ENCODE assay signal across 9 cellular contexts in genomic region chr9:112175796-112176315, GRCh38. TPM values are rescaled to one million over a fixed set of nuclear protein-coding genes. Genes with fewer than 3 reads are reported as not detected.
A peak's percentile ranks its signal among the peaks of the same experiment; 100 is the strongest.
DNase-seq lines count a peak whose midpoint lies in the region; ATAC-seq and TF ChIP-seq lines count a peak whose summit lies in the region.
"Had no signal": no experiment of that assay in that cellular context is flagged by ENCODE, and none has a peak within 500 bp of the region (broad histone marks: within the 10 kb centered on the region; RNA-seq: fewer than 3 reads in every experiment).

No MANE protein-coding gene starts in this region.

- TF ChIP-seq CTCF in OCI-LY3 (IDR thresholded peaks at IDR 0.05; ENCODE audit: low read depth, low read length), result no peak

- no peak overlapping the region for H3K27ac ChIP-seq in CD4-positive, CD25-positive, alpha-beta regulatory T cell (ENCODE audit: insufficient read depth, low read length, poor library complexity, severe bottlenecking)
- no peak overlapping the region for H3K27ac ChIP-seq in OCI-LY3 (ENCODE audit: low read length)

- H3K27me3 ChIP-seq in CD4-positive, CD25-positive, alpha-beta regulatory T cell (ENCODE audit: control insufficient read depth, insufficient read depth, low read length), result no peaks in the 10 kb centered on the region
- H3K27me3 ChIP-seq in OCI-LY3 (ENCODE audit: low read depth, low read length), result peaks cover 19% of the 10 kb centered on the region
- H3K27me3 ChIP-seq in endocrine pancreas (ENCODE audit: control insufficient read depth, insufficient read depth, low read length), result no peaks in the 10 kb centered on the region

- no peaks in the 10 kb centered on the region for H4K20me1 ChIP-seq in OCI-LY3 (ENCODE audit: insufficient read depth, low read length)

- H3K27ac Mint-ChIP-seq in CD4-positive, CD25-positive, alpha-beta regulatory T cell, result peak overlapping the region in 2 of 3 donors; percentile 89 to 92
- peak overlapping the region; percentile 72 to 83 for H3K27ac Mint-ChIP-seq in natural killer cell treated with Interleukin-12 subunit alpha and Interleukin-12 subunit beta and Interleukin-15 and Interleukin-18, amount 100 ng/mL, for 72 hours

- intact Hi-C loops in posterior cingulate gyrus (cut with DNase I), result no loop called here

- peak overlapping the region; percentile 83 to 90 (median 84) for H3K4me3 Mint-ChIP-seq in CD4-positive, CD25-positive, alpha-beta regulatory T cell
- H3K4me3 Mint-ChIP-seq in natural killer cell treated with Interleukin-12 subunit alpha and Interleukin-12 subunit beta and Interleukin-15 and Interleukin-18, amount 100 ng/mL, for 72 hours, result peak overlapping the region; percentile 85

- no peaks in the 10 kb centered on the region for H3K79me2 ChIP-seq in OCI-LY3 (ENCODE audit: low read length)

- no peak for ATAC-seq in CD4-positive, CD25-positive, alpha-beta regulatory T cell (ENCODE audit: low read depth in 2 of 2)
- ATAC-seq in natural killer cell treated with Interleukin-12 subunit alpha and Interleukin-12 subunit beta and Interleukin-15 and Interleukin-18, amount 100 ng/mL, for 72 hours, result no peak
- ATAC-seq in GM18867 (IDR thresholded peaks at IDR 0.05; ENCODE audit: unreplicated experiment), result no peak

- H3K9ac ChIP-seq in OCI-LY3 (ENCODE audit: low read length) (no peak overlapping the region; the same call in 1 of the 2 replicates), endocrine pancreas (ENCODE audit: control insufficient read depth, insufficient read depth, low read length) (peak overlapping the region; percentile 65)

- H2AFZ ChIP-seq in OCI-LY3 (ENCODE audit: low read depth, low read length), result peak overlapping the region; percentile 87; the same call in 1 of the 2 replicates

- H3K27me3 Mint-ChIP-seq in CD4-positive, CD25-positive, alpha-beta regulatory T cell, result peaks cover 15% of the 10 kb centered on the region
- H3K27me3 Mint-ChIP-seq in natural killer cell treated with Interleukin-12 subunit alpha and Interleukin-12 subunit beta and Interleukin-15 and Interleukin-18, amount 100 ng/mL, for 72 hours, result no peaks in the 10 kb centered on the region

- peaks cover 50% of the 10 kb centered on the region for H3K4me1 ChIP-seq in CD4-positive, CD25-positive, alpha-beta regulatory T cell (ENCODE audit: control insufficient read depth, insufficient read depth, low read length, poor library complexity, severe bottlenecking)
- H3K4me1 ChIP-seq in OCI-LY3 (ENCODE audit: low read length) (peaks cover 10% of the 10 kb centered on the region; the same call in 1 of the 2 replicates), endocrine pancreas (ENCODE audit: control insufficient read depth, insufficient read depth, low read length) (no peaks in the 10 kb centered on the region)

- H3K4me1 Mint-ChIP-seq in CD4-positive, CD25-positive, alpha-beta regulatory T cell, result peaks cover 34 to 76% (median 49%) of the 10 kb centered on the region in 4 donors
- H3K4me1 Mint-ChIP-seq in natural killer cell treated with Interleukin-12 subunit alpha and Interleukin-12 subunit beta and Interleukin-15 and Interleukin-18, amount 100 ng/mL, for 72 hours (ENCODE audit: low read depth in 2 of 2), result peaks cover 63 to 76% of the 10 kb centered on the region in 2 donors

- no peaks in the 10 kb centered on the region for H3K36me3 ChIP-seq in CD4-positive, CD25-positive, alpha-beta regulatory T cell (ENCODE audit: control insufficient read depth, insufficient read depth, low read length)
- H3K36me3 ChIP-seq in OCI-LY3 (replicated peaks; ENCODE audit: low read depth, low read length) (no peaks in the 10 kb centered on the region), endocrine pancreas (ENCODE audit: control insufficient read depth, insufficient read depth, low read length) (no peaks in the 10 kb centered on the region)

- no peaks in the 10 kb centered on the region for H3K9me3 ChIP-seq in CD4-positive, CD25-positive, alpha-beta regulatory T cell (ENCODE audit: control insufficient read depth in 2 of 2, low read length in 2 of 2)
- H3K9me3 ChIP-seq in OCI-LY3 (ENCODE audit: insufficient read depth, low read length) (no peaks in the 10 kb centered on the region), endocrine pancreas (ENCODE audit: control insufficient read depth, low read length) (no peaks in the 10 kb centered on the region)

- DNase-seq in CD4-positive, CD25-positive, alpha-beta regulatory T cell, result peak in 1 of 3 donors; percentile 21
- DNase-seq in natural killer cell treated with Interleukin-12 subunit alpha and Interleukin-12 subunit beta and Interleukin-15 and Interleukin-18, amount 100 ng/mL, for 72 hours (ENCODE audit: low spot score), result no peak
- DNase-seq in Kasumi-1 (lab: John Stamatoyannopoulos, UW) (no peak), NCI-H1105 treated with DMSO at 0.1 percent for 48 hours (lab: John Stamatoyannopoulos, UW) (no peak), posterior cingulate gyrus (no peak)
- DNase-seq: NCI-H446 had no signal

- H3K4me3 ChIP-seq in CD4-positive, CD25-positive, alpha-beta regulatory T cell (ENCODE audit: low read depth, low read length), result no peak overlapping the region
- H3K4me3 ChIP-seq in OCI-LY3 (ENCODE audit: low read length) (peak overlapping the region; percentile 83), endocrine pancreas (ENCODE audit: control insufficient read depth, insufficient read depth, low read length) (peak overlapping the region; percentile 4)

- peaks cover 0 to 1% (median 0%) of the 10 kb centered on the region in 7 donors for H3K9me3 Mint-ChIP-seq in CD4-positive, CD25-positive, alpha-beta regulatory T cell
- peaks cover 6% of the 10 kb centered on the region for H3K9me3 Mint-ChIP-seq in natural killer cell treated with Interleukin-12 subunit alpha and Interleukin-12 subunit beta and Interleukin-15 and Interleukin-18, amount 100 ng/mL, for 72 hours

- H3K36me3 Mint-ChIP-seq in CD4-positive, CD25-positive, alpha-beta regulatory T cell, result peaks cover 4% of the 10 kb centered on the region
- H3K36me3 Mint-ChIP-seq in natural killer cell treated with Interleukin-12 subunit alpha and Interleukin-12 subunit beta and Interleukin-15 and Interleukin-18, amount 100 ng/mL, for 72 hours, result peaks cover 9% of the 10 kb centered on the region

- peak overlapping the region; percentile 88 for H3K4me2 ChIP-seq in OCI-LY3 (ENCODE audit: low read length)

RNA-seq across cellular contexts. Expression of gene SUSD1, which starts 0.8 kb away (rescaled TPM):
- 9.7 TPM for total RNA-seq in CD4-positive, CD25-positive, alpha-beta regulatory T cell
- polyA plus RNA-seq in CD4-positive, CD25-positive, alpha-beta regulatory T cell, result 1 to 10 TPM; 3.2 to 7.7 (median 5.8) TPM
- 10 to 100 TPM; 20.0 to 23.4 TPM for total RNA-seq in natural killer cell treated with Interleukin-12 subunit alpha and Interleukin-12 subunit beta and Interleukin-15 and Interleukin-18, amount 100 ng/mL, for 72 hours
